14 cellular contexts compared by ENCODE assay signal in genomic region chr6:156599977-156600647, GRCh38.
DNase-seq lines count a peak whose midpoint lies in the region; ATAC-seq and TF ChIP-seq lines count a peak whose summit lies in the region.
"Had no signal": no experiment of that assay in that cellular context is flagged by ENCODE, and none has a peak within 500 bp of the region (broad histone marks: within the 10 kb centered on the region; RNA-seq: fewer than 3 reads in every experiment).

No MANE protein-coding gene starts in this region.

- H3K4me3 Mint-ChIP-seq in progenitor cell of endocrine pancreas (ENCODE audit: low read depth), result no peak overlapping the region

- intact Hi-C loops in heart left ventricle (cut with DNase I) (no loop called here), ovary (cut with DNase I) (no loop called here)

- peak; percentile 5 for TF ChIP-seq EP300 in ovary (IDR thresholded peaks at IDR 0.05)

- ATAC-seq in heart left ventricle, result peak; percentile 55 to 88 (median 70)
- ATAC-seq in thoracic aorta (ENCODE audit: insufficient number of reproducible peaks, low FRiP score, low read depth), result peak; percentile 36
- ATAC-seq in GM21717 (IDR thresholded peaks at IDR 0.05; ENCODE audit: unreplicated experiment), result no peak
- ATAC-seq: foreskin keratinocyte had no signal

- no peak for TF ChIP-seq POLR2A in heart left ventricle (IDR thresholded peaks at IDR 0.05)
- no peak for TF ChIP-seq POLR2A in ovary (IDR thresholded peaks at IDR 0.05)

- H3K27me3 Mint-ChIP-seq in progenitor cell of endocrine pancreas, result peaks cover 25% of the 10 kb centered on the region

- peaks cover 0 to 5% (median 0%) of the 10 kb centered on the region in 12 donors for H3K9me3 ChIP-seq in heart left ventricle
- no peaks in the 10 kb centered on the region for H3K9me3 ChIP-seq in ovary
- H3K9me3 ChIP-seq in thoracic aorta, result no peaks in the 10 kb centered on the region

- H3K4me1 ChIP-seq in heart left ventricle (peaks cover 0 to 10% (median 0%) of the 10 kb centered on the region in 12 donors), ovary (ENCODE audit: insufficient read depth) (peaks cover 3% of the 10 kb centered on the region), thoracic aorta (ENCODE audit: control insufficient read depth in 1 of 2, low read depth in 2 of 2) (peaks cover 0 to 11% of the 10 kb centered on the region in 2 donors)
- H3K4me1 ChIP-seq: foreskin keratinocyte had no signal

- H3K27me3 ChIP-seq in heart left ventricle (no peaks in the 10 kb centered on the region), ovary (no peaks in the 10 kb centered on the region), thoracic aorta (replicated peaks; ENCODE audit: insufficient read depth) (no peaks in the 10 kb centered on the region)
- H3K27me3 ChIP-seq: foreskin keratinocyte had no signal

- no peak for DNase-seq in heart left ventricle
- DNase-seq in ovary, result peak in 4 of 5 donors; percentile 26 to 67 (median 54)
- DNase-seq in thoracic aorta (ENCODE audit: low spot score), result no peak
- no peak for DNase-seq in T-helper 2 cell
- no peak for DNase-seq in progenitor cell of endocrine pancreas (ENCODE audit: low spot score, unreplicated experiment)
- DNase-seq in NOMO-1 treated with DMSO at 0.1 percent for 48 hours (lab: John Stamatoyannopoulos, UW; ENCODE audit: unreplicated experiment), result no peak
- DNase-seq: foreskin keratinocyte, GOT3 had no signal

- peaks cover 1% of the 10 kb centered on the region for H3K4me1 Mint-ChIP-seq in progenitor cell of endocrine pancreas (ENCODE audit: low read depth)

- H3K36me3 ChIP-seq in heart left ventricle, result no peaks in the 10 kb centered on the region
- no peaks in the 10 kb centered on the region for H3K36me3 ChIP-seq in ovary
- H3K36me3 ChIP-seq in thoracic aorta, result no peaks in the 10 kb centered on the region

- 64 to 82% (median 71%) methylated on average over 6 of the region's 6 CpGs for WGBS in heart left ventricle, 4 donors
- 19 to 25% (median 21%) methylated on average over 6 of the region's 6 CpGs for WGBS in ovary, 3 donors

- peaks cover 3% of the 10 kb centered on the region for H3K36me3 Mint-ChIP-seq in progenitor cell of endocrine pancreas (ENCODE audit: insufficient read depth)

- TF ChIP-seq CTCF in heart left ventricle (IDR thresholded peaks at IDR 0.05) (no peak), ovary (IDR thresholded peaks at IDR 0.05) (no peak), thoracic aorta (IDR thresholded peaks at IDR 0.05) (no peak), progenitor cell of endocrine pancreas (IDR thresholded peaks at IDR 0.05; ENCODE audit: unreplicated experiment) (no peak)

- H3K27ac ChIP-seq in angular gyrus (ENCODE audit: low read depth, low read length), result peak overlapping the region; percentile 38
- peak overlapping the region in 10 of 12 donors; percentile 4 to 69 (median 22) for H3K27ac ChIP-seq in heart left ventricle
- peak overlapping the region in 1 of 2 donors; percentile 80 for H3K27ac ChIP-seq in ovary
- H3K27ac ChIP-seq in thoracic aorta, result peak overlapping the region in 1 of 2 donors; percentile 28
- H3K27ac ChIP-seq: foreskin keratinocyte, HL-60, VCaP had no signal

- no peak overlapping the region for H3K4me3 ChIP-seq in heart left ventricle
- no peak overlapping the region for H3K4me3 ChIP-seq in ovary
- no peak overlapping the region for H3K4me3 ChIP-seq in thoracic aorta
- H3K4me3 ChIP-seq: K562, lung had no signal

- no peak overlapping the region for H3K27ac Mint-ChIP-seq in progenitor cell of endocrine pancreas

- H3K9me3 Mint-ChIP-seq in progenitor cell of endocrine pancreas (ENCODE audit: low read depth), result peaks cover 5% of the 10 kb centered on the region

Comparison
In these comparisons a context has a peak if more than half of its experiments do, and no peak if none do; other contexts are left out.
1. DNase-seq: peak in ovary (4 of 5); none in heart left ventricle (0 of 5), thoracic aorta (single experiment), T-helper 2 cell (0 of 5), progenitor cell of endocrine pancreas (single experiment) and NOMO-1 treated with DMSO at 0.1 percent for 48 hours (single experiment).